30 cellular contexts compared by ENCODE assay signal in the genomic region with DNA sequence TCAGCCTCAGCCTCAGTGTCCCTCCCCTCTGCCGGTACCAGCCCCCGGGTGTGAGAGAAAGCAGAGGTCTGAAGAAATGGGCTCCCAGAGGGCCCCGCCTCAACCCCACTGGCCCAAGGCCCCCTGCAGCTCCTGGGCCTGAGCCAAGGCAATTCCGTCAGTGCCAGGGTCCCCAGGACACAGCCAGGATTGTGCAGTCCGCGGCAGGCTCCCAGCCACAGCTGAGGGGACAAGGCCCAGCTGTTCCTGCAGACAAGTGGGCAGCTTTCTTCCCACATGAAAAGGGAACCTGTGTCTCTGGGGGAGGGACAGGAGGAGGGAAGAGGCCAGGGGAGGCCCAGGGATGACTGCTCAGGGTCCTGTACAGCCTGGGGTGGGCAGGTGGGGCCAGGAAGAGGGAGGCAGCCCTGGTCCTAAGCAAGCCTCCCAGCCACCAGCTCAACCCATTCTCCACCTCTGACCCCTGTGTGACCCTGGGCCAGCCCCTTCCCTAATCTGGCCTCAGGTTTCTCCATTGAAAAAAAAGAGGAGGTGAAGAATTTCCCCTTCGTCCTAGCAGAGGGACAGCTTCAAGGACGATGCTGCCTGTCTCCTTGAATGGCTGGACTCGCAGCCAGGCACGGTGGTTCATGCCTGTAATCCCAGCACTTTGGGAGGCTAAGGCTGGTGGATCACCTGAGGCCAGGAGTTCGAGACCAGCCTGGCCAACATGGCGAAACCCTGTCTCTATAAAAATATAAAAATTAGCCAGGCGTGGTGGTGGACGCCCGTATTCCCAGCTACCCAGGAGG. TPM values are rescaled to one million over a fixed set of nuclear protein-coding genes. Genes with fewer than 3 reads are reported as not detected.
A peak's percentile ranks its signal among the peaks of the same experiment; 100 is the strongest.
DNase-seq lines count a peak whose midpoint lies in the region; ATAC-seq and TF ChIP-seq lines count a peak whose summit lies in the region.
"Had no signal": no experiment of that assay in that cellular context is flagged by ENCODE, and none has a peak within 500 bp of the region (broad histone marks: within the 10 kb centered on the region; RNA-seq: fewer than 3 reads in every experiment).

No MANE protein-coding gene starts in this region.

- no peaks in the 10 kb centered on the region for H3K4me1 Mint-ChIP-seq in neural progenitor cell
- H3K4me1 Mint-ChIP-seq: CD4-positive, alpha-beta memory T cell; natural killer cell had no signal

- H3K4me2 ChIP-seq in neural progenitor cell: peak overlapping the region; percentile 35

- intact Hi-C loops in head of caudate nucleus (cut with DNase I): no loop called here
- intact Hi-C loops in adrenal gland (cut with DNase I): no loop called here

- no peak overlapping the region for H3K27ac Mint-ChIP-seq in neural progenitor cell
- H3K27ac Mint-ChIP-seq: activated T-cell treated with anti-CD3 and anti-CD28 coated beads, Interleukin-2, amount 50 U/mL, for 72 hours; CD4-positive, alpha-beta memory T cell; natural killer cell had no signal

- H3K36me3 ChIP-seq in neural progenitor cell (no peaks in the 10 kb centered on the region), adrenal gland (replicated peaks in 1 of 2) (no peaks in the 10 kb centered on the region)
- H3K36me3 ChIP-seq: gastrocnemius medialis, prostate gland had no signal

- TF ChIP-seq POLR2A in adrenal gland (IDR thresholded peaks at IDR 0.05): no peak

- H3K4me3 ChIP-seq in neural progenitor cell (no peak overlapping the region), adrenal gland (no peak overlapping the region)
- H3K4me3 ChIP-seq: gastrocnemius medialis, prostate gland had no signal

- peaks cover 9% of the 10 kb centered on the region for H3F3A ChIP-seq in neural progenitor cell (ENCODE audit: low read depth)

- DNase-seq in caudate nucleus (lab: John Stamatoyannopoulos, UW) (peak in 60 of 61 donors; percentile 23 to 95 (median 90)), head of caudate nucleus (peak; percentile 85 to 98 (median 94)), neural progenitor cell (ENCODE audit: low spot score) (peak; percentile 70), adrenal gland (no peak), HEK293T (ENCODE audit: extremely low spot score) (no peak)
- DNase-seq: activated CD8-positive, alpha-beta memory T cell treated with anti-CD3 and anti-CD28 coated beads for 24 hours; activated naive CD4-positive, alpha-beta T cell treated with anti-CD3 and anti-CD28 coated beads, Interleukin-2, amount 50 U/mL, for 16 hours; activated T-cell treated with anti-CD3 and anti-CD28 coated beads, Interleukin-2, amount 50 U/mL, for 72 hours; CD4-positive, alpha-beta memory T cell; cerebellar nuclear complex; DMS153; effector memory CD4-positive, alpha-beta T cell; gastrocnemius medialis; left cardiac atrium; natural killer cell; NCI-H1092; NCI-H2029; NCI-H226; PC-3; SIG-M5; stimulated activated CD4-positive, alpha-beta T cell treated with anti-CD3 and anti-CD28 coated beads, Interleukin-1b, Interleukin-23, amount 100 ng/mL, for 48 hours had no signal

- peak overlapping the region; percentile 93 for H3K27ac ChIP-seq in caudate nucleus (ENCODE audit: low read depth, low read length)
- H3K27ac ChIP-seq in neural progenitor cell: peak overlapping the region; percentile 45
- H3K27ac ChIP-seq in temporal lobe (ENCODE audit: low read depth, low read length): peak overlapping the region; percentile 91
- no peak overlapping the region for H3K27ac ChIP-seq in adrenal gland
- H3K27ac ChIP-seq: gastrocnemius medialis, prostate gland had no signal

- WGBS in adrenal gland, 4 donors: 67 to 76% (median 70%) methylated on average over 9 to 15 of the region's 15 CpGs

- H3K4me1 ChIP-seq in neural progenitor cell (peaks cover 11% of the 10 kb centered on the region), adrenal gland (replicated peaks in 1 of 2) (no peaks in the 10 kb centered on the region)
- H3K4me1 ChIP-seq: gastrocnemius medialis, prostate gland had no signal

- H3K27me3 ChIP-seq in neural progenitor cell (no peaks in the 10 kb centered on the region), adrenal gland (no peaks in the 10 kb centered on the region)

- no peaks in the 10 kb centered on the region for H3K79me2 ChIP-seq in neural progenitor cell (ENCODE audit: low read depth)

- ATAC-seq in HG03045 (IDR thresholded peaks at IDR 0.05; ENCODE audit: unreplicated experiment): no peak
- ATAC-seq: activated T-cell treated with anti-CD3 and anti-CD28 coated beads, Interleukin-2, amount 50 U/mL, for 72 hours; esophagus mucosa; gastrocnemius medialis; HCT116; left cardiac atrium; natural killer cell; PC-3 had no signal

- H3K9me3 ChIP-seq in neural progenitor cell (ENCODE audit: low read depth) (no peaks in the 10 kb centered on the region), adrenal gland (replicated peaks in 1 of 3) (no peaks in the 10 kb centered on the region)
- H3K9me3 ChIP-seq: gastrocnemius medialis, prostate gland had no signal

- no peak overlapping the region for H2AFZ ChIP-seq in neural progenitor cell (replicated peaks)

- CTCF ChIA-PET in HEK293T (lab: Yijun Ruan, JAX): no interaction called here

- POLR2A ChIA-PET in HEK293T (lab: Yijun Ruan, JAX): no interaction called here

- no peak overlapping the region for H3K4me3 Mint-ChIP-seq in neural progenitor cell
- H3K4me3 Mint-ChIP-seq: activated T-cell treated with anti-CD3 and anti-CD28 coated beads, Interleukin-2, amount 50 U/mL, for 72 hours; CD4-positive, alpha-beta memory T cell; natural killer cell had no signal

- H3K9me3 Mint-ChIP-seq in neural progenitor cell: no peaks in the 10 kb centered on the region
- H3K9me3 Mint-ChIP-seq: activated T-cell treated with anti-CD3 and anti-CD28 coated beads, Interleukin-2, amount 50 U/mL, for 72 hours; natural killer cell had no signal

- no peaks in the 10 kb centered on the region for H3K36me3 Mint-ChIP-seq in neural progenitor cell
- H3K36me3 Mint-ChIP-seq: CD4-positive, alpha-beta memory T cell; natural killer cell had no signal

- TF ChIP-seq CTCF in neural progenitor cell (IDR thresholded peaks at IDR 0.05) (no peak), adrenal gland (IDR thresholded peaks at IDR 0.05) (no peak)

- peaks cover 18% of the 10 kb centered on the region for H3K27me3 Mint-ChIP-seq in neural progenitor cell (ENCODE audit: insufficient read depth, low read depth)

- peaks cover 5% of the 10 kb centered on the region for H4K20me1 ChIP-seq in neural progenitor cell (ENCODE audit: low read depth)

- H3K9ac ChIP-seq in neural progenitor cell: no peak overlapping the region

TF ChIP-seq in HEK293T, 16 proteins besides CTCF, POLR2A, EP300 and RAD21:
- TF ChIP-seq NFRKB (IDR thresholded peaks at IDR 0.05) (no peak), FOXK2 (IDR thresholded peaks at IDR 0.05) (no peak), SP1 (IDR thresholded peaks at IDR 0.05) (no peak), SUZ12 (IDR thresholded peaks at IDR 0.05) (no peak), CTBP1 (IDR thresholded peaks at IDR 0.05; ENCODE audit: borderline replicate concordance) (no peak), HDGF (IDR thresholded peaks at IDR 0.05; ENCODE audit: borderline replicate concordance) (no peak), LEF1 (IDR thresholded peaks at IDR 0.05; ENCODE audit: borderline replicate concordance) (no peak), ELF4 (IDR thresholded peaks at IDR 0.05) (no peak)
- TF ChIP-seq, protein P1, sequence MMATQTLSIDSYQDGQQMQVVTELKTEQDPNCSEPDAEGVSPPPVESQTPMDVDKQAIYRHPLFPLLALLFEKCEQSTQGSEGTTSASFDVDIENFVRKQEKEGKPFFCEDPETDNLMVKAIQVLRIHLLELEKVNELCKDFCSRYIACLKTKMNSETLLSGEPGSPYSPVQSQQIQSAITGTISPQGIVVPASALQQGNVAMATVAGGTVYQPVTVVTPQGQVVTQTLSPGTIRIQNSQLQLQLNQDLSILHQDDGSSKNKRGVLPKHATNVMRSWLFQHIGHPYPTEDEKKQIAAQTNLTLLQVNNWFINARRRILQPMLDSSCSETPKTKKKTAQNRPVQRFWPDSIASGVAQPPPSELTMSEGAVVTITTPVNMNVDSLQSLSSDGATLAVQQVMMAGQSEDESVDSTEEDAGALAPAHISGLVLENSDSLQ (IDR thresholded peaks at IDR 0.05): no peak
TF ChIP-seq in HEK293T: peak in this region for 0.

RNA-seq across cellular contexts. Expression of a gene that starts 20.6 kb away (rescaled TPM):
- total RNA-seq in neural progenitor cell (ENCODE audit: low replicate concordance): 0.59 TPM in 1 of 2 replicates, not detected in the other
- 15.5 TPM for total RNA-seq in temporal lobe
- not detected for total RNA-seq in adrenal gland
- 1 to 10 TPM in 1 of 3 donors, under 1 TPM in 2; 0.09 to 1.3 (median 0.17) TPM for polyA plus RNA-seq in adrenal gland
- total RNA-seq: activated T-cell treated with anti-CD3 and anti-CD28 coated beads, Interleukin-2, amount 50 U/mL, for 72 hours; astrocyte; CD4-positive, alpha-beta memory T cell; esophagus mucosa; gastrocnemius medialis; left cardiac atrium; mesenteric fat pad; natural killer cell; PC-3; prostate gland; skeletal muscle tissue; T-helper 1 cell treated with Interleukin-12 subunit alpha and Interleukin-12 subunit beta and Interleukin-4 antibody, amounts not matched to agents 30 ng/mL and 1 ng/mL, for 36 hours had no signal
- polyA plus RNA-seq: CD4-positive, alpha-beta memory T cell had no signal

Comparison
In these comparisons a context has a peak if more than half of its experiments do, and no peak if none do; other contexts are left out.
1. DNase-seq: peak in caudate nucleus (60 of 61), head of caudate nucleus (42 of 42) and neural progenitor cell (single experiment); none in adrenal gland (0 of 7) and HEK293T (single experiment).
2. H3K27ac ChIP-seq: peak in caudate nucleus (single experiment), neural progenitor cell (single experiment) and temporal lobe (single experiment); none in adrenal gland (0 of 5).
3. RNA of a gene that starts 20.6 kb away (total RNA-seq): 15.5 TPM in temporal lobe (single experiment); 0.59 TPM in neural progenitor cell and not detected in adrenal gland; every median in the first group is over 10 times any median in the second.